Comparison of ENCODE assay signal across 12 cellular contexts in genomic region chr20:51469578-51470520, GRCh38.
DNase-seq lines count a peak whose midpoint lies in the region; TF ChIP-seq lines count a peak whose summit lies in the region.
"Had no signal": no experiment of that assay in that cellular context is flagged by ENCODE, and none has a peak within 500 bp of the region (broad histone marks: within the 10 kb centered on the region; RNA-seq: fewer than 3 reads in every experiment).

No MANE protein-coding gene starts in this region.

- H3F3A ChIP-seq in neural progenitor cell (ENCODE audit: low read depth) = no peaks in the 10 kb centered on the region

- no peak overlapping the region for H3K9ac ChIP-seq in neural progenitor cell

- CTCF ChIA-PET in activated CD4-positive, alpha-beta memory T cell treated with anti-CD3 and anti-CD28 coated beads, Interleukin-2, amount 10 ng/mL, durations not matched to agents 7 days and 5 days (lab: Charles Lee) = interaction anchor here (1.3 to 1.6 kb wide), 3 partner anchors 72 to 155 kb away, joined by 4 read pairs; partner anchors contain the start of gene NFATC2

- H3K4me1 Mint-ChIP-seq in activated CD4-positive, alpha-beta memory T cell treated with anti-CD3 and anti-CD28 coated beads, Interleukin-2, amount 10 ng/mL, durations not matched to agents 7 days and 5 days = peaks cover 70% of the 10 kb centered on the region
- no peaks in the 10 kb centered on the region for H3K4me1 Mint-ChIP-seq in neural progenitor cell

- H3K9me3 ChIP-seq in neural progenitor cell (ENCODE audit: low read depth) = no peaks in the 10 kb centered on the region

- no peaks in the 10 kb centered on the region for H3K4me1 ChIP-seq in neural progenitor cell

- no peak overlapping the region for H3K4me2 ChIP-seq in neural progenitor cell

- DNase-seq in NCI-H2081 (lab: John Stamatoyannopoulos, UW) (peak; percentile 54 to 79), NCI-H2081 treated with DMSO at 0.1 percent for 48 hours (lab: John Stamatoyannopoulos, UW) (no peak), NCI-H187 treated with DMSO at 0.1 percent for 48 hours (lab: John Stamatoyannopoulos, UW) (peak; percentile 23), neural progenitor cell (ENCODE audit: low spot score) (no peak), dedifferentiated amniotic fluid mesenchymal stem cell (ENCODE audit: extremely low spot score) (no peak), T-helper 9 cell (no peak)
- DNase-seq in activated CD4-positive, alpha-beta memory T cell treated with anti-CD3 and anti-CD28 coated beads, Interleukin-2, amount 10 ng/mL, durations not matched to agents 7 days and 5 days = no peak
- no peak for DNase-seq in stimulated activated CD4-positive, alpha-beta T cell treated with anti-CD3 and anti-CD28 coated beads, Interleukin-2, amount 100 ng/mL, for 48 hours
- DNase-seq: activated T-cell treated with anti-CD3 and anti-CD28 coated beads, Interleukin-2, amount 50 U/mL, for 48 hours; GOT3; naive B cell; NCI-H1436 treated with DMSO at 0.1 percent for 48 hours had no signal

- peak overlapping the region; percentile 88 for H3K27ac Mint-ChIP-seq in activated CD4-positive, alpha-beta memory T cell treated with anti-CD3 and anti-CD28 coated beads, Interleukin-2, amount 10 ng/mL, durations not matched to agents 7 days and 5 days
- peak overlapping the region; percentile 1 for H3K27ac Mint-ChIP-seq in neural progenitor cell

- H2AFZ ChIP-seq in neural progenitor cell (replicated peaks) = no peak overlapping the region

- no peaks in the 10 kb centered on the region for H3K79me2 ChIP-seq in neural progenitor cell (ENCODE audit: low read depth)

- no peaks in the 10 kb centered on the region for H3K9me3 Mint-ChIP-seq in activated CD4-positive, alpha-beta memory T cell treated with anti-CD3 and anti-CD28 coated beads, Interleukin-2, amount 10 ng/mL, durations not matched to agents 7 days and 5 days
- no peaks in the 10 kb centered on the region for H3K9me3 Mint-ChIP-seq in neural progenitor cell
- H3K9me3 Mint-ChIP-seq: naive B cell had no signal

- H4K20me1 ChIP-seq in neural progenitor cell (ENCODE audit: low read depth) = no peaks in the 10 kb centered on the region

- peaks cover 81% of the 10 kb centered on the region for H3K36me3 Mint-ChIP-seq in activated CD4-positive, alpha-beta memory T cell treated with anti-CD3 and anti-CD28 coated beads, Interleukin-2, amount 10 ng/mL, durations not matched to agents 7 days and 5 days (ENCODE audit: low read depth)
- no peaks in the 10 kb centered on the region for H3K36me3 Mint-ChIP-seq in neural progenitor cell

- H3K4me3 Mint-ChIP-seq in activated CD4-positive, alpha-beta memory T cell treated with anti-CD3 and anti-CD28 coated beads, Interleukin-2, amount 10 ng/mL, durations not matched to agents 7 days and 5 days = no peak overlapping the region
- no peak overlapping the region for H3K4me3 Mint-ChIP-seq in neural progenitor cell

- H3K4me3 ChIP-seq in neural progenitor cell = no peak overlapping the region

- no peaks in the 10 kb centered on the region for H3K27me3 ChIP-seq in neural progenitor cell

- POLR2A ChIA-PET in activated CD4-positive, alpha-beta memory T cell treated with anti-CD3 and anti-CD28 coated beads, Interleukin-2, amount 10 ng/mL, durations not matched to agents 7 days and 5 days (lab: Charles Lee) = interaction anchor here (0.6 to 2.5 kb wide), 4 partner anchors 11 to 65 kb away, joined by 3 to 7 read pairs (median 6); no protein-coding TSS in a partner anchor

- no peaks in the 10 kb centered on the region for H3K27me3 Mint-ChIP-seq in activated CD4-positive, alpha-beta memory T cell treated with anti-CD3 and anti-CD28 coated beads, Interleukin-2, amount 10 ng/mL, durations not matched to agents 7 days and 5 days
- no peaks in the 10 kb centered on the region for H3K27me3 Mint-ChIP-seq in neural progenitor cell (ENCODE audit: insufficient read depth, low read depth)
- H3K27me3 Mint-ChIP-seq: naive B cell had no signal

- TF ChIP-seq CTCF in neural progenitor cell (IDR thresholded peaks at IDR 0.05) = no peak

- H3K36me3 ChIP-seq in neural progenitor cell = no peaks in the 10 kb centered on the region

- H3K27ac ChIP-seq in neural progenitor cell = no peak overlapping the region

Comparison
In these comparisons a context has a peak if more than half of its experiments do, and no peak if none do; other contexts are left out.
1. DNase-seq: peak in NCI-H2081 (2 of 2) and NCI-H187 treated with DMSO at 0.1 percent for 48 hours (single experiment); none in NCI-H2081 treated with DMSO at 0.1 percent for 48 hours (single experiment), activated CD4-positive, alpha-beta memory T cell treated with anti-CD3 and anti-CD28 coated beads, Interleukin-2, amount 10 ng/mL, durations not matched to agents 7 days and 5 days (single experiment), neural progenitor cell (single experiment), stimulated activated CD4-positive, alpha-beta T cell treated with anti-CD3 and anti-CD28 coated beads, Interleukin-2, amount 100 ng/mL, for 48 hours (0 of 2), dedifferentiated amniotic fluid mesenchymal stem cell (single experiment) and T-helper 9 cell (single experiment).